Comparison of ENCODE assay signal across 5 cellular contexts in the genomic region with DNA sequence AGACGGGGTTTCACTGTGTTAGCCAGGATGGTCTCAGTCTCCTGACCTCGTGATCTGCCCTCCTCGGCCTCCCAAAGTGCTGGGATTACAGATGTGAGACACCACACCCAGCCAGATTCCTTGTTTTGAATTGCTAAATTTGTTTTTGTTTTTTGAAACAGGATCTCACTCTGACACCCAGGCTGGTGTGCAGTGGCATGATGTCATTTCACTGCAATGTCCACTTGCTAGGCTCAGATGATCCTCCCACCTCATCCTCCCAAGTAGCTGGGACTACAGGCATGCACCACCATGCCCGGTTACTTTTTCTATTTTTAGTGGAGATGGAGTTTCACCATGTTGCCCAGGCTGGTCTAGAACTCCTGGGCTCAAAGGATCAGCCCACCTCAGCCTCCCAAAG. TPM values are rescaled to one million over a fixed set of nuclear protein-coding genes. Genes with fewer than 3 reads are reported as not detected.
"Had no signal": no experiment of that assay in that cellular context is flagged by ENCODE, and none has a peak within 500 bp of the region (broad histone marks: within the 10 kb centered on the region; RNA-seq: fewer than 3 reads in every experiment).

No MANE protein-coding gene starts in this region.

RNA-seq across cellular contexts. Expression of gene OGN, which starts 6.8 kb away (rescaled TPM):
- total RNA-seq: epithelial cell of proximal tubule, lung microvascular endothelial cell, myocyte, progenitor cell of endocrine pancreas had no signal

RNA-seq across cellular contexts. Expression of gene OMD, which starts 13.1 kb away (rescaled TPM):
- total RNA-seq: epithelial cell of proximal tubule, lung microvascular endothelial cell, myocyte, natural killer cell, progenitor cell of endocrine pancreas had no signal
